1 cellular context compared by ENCODE assay signal in genomic region chr17:60036796-60037677, GRCh38.
TF ChIP-seq lines count a peak whose summit lies in the region.

No MANE protein-coding gene starts in this region.

TF ChIP-seq in HepG2, 621 proteins besides CTCF, POLR2A, EP300 and RAD21 (continued from another document and continues in another):
- TF ChIP-seq, protein P1, sequence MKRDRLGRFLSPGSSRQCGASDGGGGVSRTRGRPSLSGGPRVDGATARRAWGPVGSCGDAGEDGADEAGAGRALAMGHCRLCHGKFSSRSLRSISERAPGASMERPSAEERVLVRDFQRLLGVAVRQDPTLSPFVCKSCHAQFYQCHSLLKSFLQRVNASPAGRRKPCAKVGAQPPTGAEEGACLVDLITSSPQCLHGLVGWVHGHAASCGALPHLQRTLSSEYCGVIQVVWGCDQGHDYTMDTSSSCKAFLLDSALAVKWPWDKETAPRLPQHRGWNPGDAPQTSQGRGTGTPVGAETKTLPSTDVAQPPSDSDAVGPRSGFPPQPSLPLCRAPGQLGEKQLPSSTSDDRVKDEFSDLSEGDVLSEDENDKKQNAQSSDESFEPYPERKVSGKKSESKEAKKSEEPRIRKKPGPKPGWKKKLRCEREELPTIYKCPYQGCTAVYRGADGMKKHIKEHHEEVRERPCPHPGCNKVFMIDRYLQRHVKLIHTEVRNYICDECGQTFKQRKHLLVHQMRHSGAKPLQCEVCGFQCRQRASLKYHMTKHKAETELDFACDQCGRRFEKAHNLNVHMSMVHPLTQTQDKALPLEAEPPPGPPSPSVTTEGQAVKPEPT (CRISPR knock-in tag; IDR thresholded peaks at IDR 0.05; ENCODE audit: low read depth): 0 out of 2 replicates have a peak, but pooled peaks have one; percentile 73
- TF ChIP-seq ZNF280D (CRISPR knock-in tag; IDR thresholded peaks at IDR 0.05): peak; percentile 57; the same call in 1 of the 2 replicates
- TF ChIP-seq HNF4A (CRISPR knock-in tag; IDR thresholded peaks at IDR 0.05): no peak
- no peak for TF ChIP-seq USF2 (IDR thresholded peaks at IDR 0.05; ENCODE audit: low read depth, low read length)
- no peak for TF ChIP-seq USF2 (CRISPR knock-in tag; IDR thresholded peaks at IDR 0.05; ENCODE audit: borderline replicate concordance)
- no peak for TF ChIP-seq EED (CRISPR knock-in tag; IDR thresholded peaks at IDR 0.05)
- TF ChIP-seq RCOR2 (CRISPR knock-in tag; IDR thresholded peaks at IDR 0.05): 0 out of 2 replicates have a peak, but pooled peaks have one; percentile 41
- TF ChIP-seq, protein P2, sequence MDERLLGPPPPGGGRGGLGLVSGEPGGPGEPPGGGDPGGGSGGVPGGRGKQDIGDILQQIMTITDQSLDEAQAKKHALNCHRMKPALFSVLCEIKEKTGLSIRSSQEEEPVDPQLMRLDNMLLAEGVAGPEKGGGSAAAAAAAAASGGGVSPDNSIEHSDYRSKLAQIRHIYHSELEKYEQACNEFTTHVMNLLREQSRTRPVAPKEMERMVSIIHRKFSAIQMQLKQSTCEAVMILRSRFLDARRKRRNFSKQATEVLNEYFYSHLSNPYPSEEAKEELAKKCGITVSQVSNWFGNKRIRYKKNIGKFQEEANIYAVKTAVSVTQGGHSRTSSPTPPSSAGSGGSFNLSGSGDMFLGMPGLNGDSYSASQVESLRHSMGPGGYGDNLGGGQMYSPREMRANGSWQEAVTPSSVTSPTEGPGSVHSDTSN (CRISPR knock-in tag; IDR thresholded peaks at IDR 0.05): no peak
- TF ChIP-seq JUN (CRISPR knock-in tag; IDR thresholded peaks at IDR 0.05): no peak
- no peak for TF ChIP-seq IKZF1 (IDR thresholded peaks at IDR 0.05)
- no peak for TF ChIP-seq HOXA7 (CRISPR knock-in tag; IDR thresholded peaks at IDR 0.05)
- TF ChIP-seq DR1 (CRISPR knock-in tag; IDR thresholded peaks at IDR 0.05): no peak
- 0 out of 2 replicates have a peak, but pooled peaks have one; percentile 22 for TF ChIP-seq ZNF362 (CRISPR knock-in tag; IDR thresholded peaks at IDR 0.05; ENCODE audit: borderline replicate concordance)
- no peak for TF ChIP-seq CREM (IDR thresholded peaks at IDR 0.05)
- TF ChIP-seq CREM (CRISPR knock-in tag; IDR thresholded peaks at IDR 0.05): no peak
- peak; percentile 83; the same call in 1 of the 2 replicates for TF ChIP-seq ZNF274 (CRISPR knock-in tag; IDR thresholded peaks at IDR 0.05)
- TF ChIP-seq FOXK2 (IDR thresholded peaks at IDR 0.05): no peak
- TF ChIP-seq MZF1 (CRISPR knock-in tag; IDR thresholded peaks at IDR 0.05; ENCODE audit: borderline replicate concordance): 0 out of 2 replicates have a peak, but pooled peaks have one; percentile 30
- TF ChIP-seq HMGA1 (CRISPR knock-in tag; conservative IDR thresholded peaks at IDR 0.05): no peak
- no peak for TF ChIP-seq HMG20B (CRISPR knock-in tag; conservative IDR thresholded peaks at IDR 0.05)
- TF ChIP-seq DBP (CRISPR knock-in tag; IDR thresholded peaks at IDR 0.05; ENCODE audit: not compliant biosample characterization): no peak
- TF ChIP-seq ZNF232 (CRISPR knock-in tag; IDR thresholded peaks at IDR 0.05; ENCODE audit: borderline replicate concordance): peak; percentile 100
- no peak for TF ChIP-seq ZNF550 (CRISPR knock-in tag; IDR thresholded peaks at IDR 0.05; ENCODE audit: borderline replicate concordance)
- TF ChIP-seq SNAPC2 (CRISPR knock-in tag; IDR thresholded peaks at IDR 0.05): no peak
- peak; percentile 67; the same call in 1 of the 2 replicates for TF ChIP-seq SMAD3 (CRISPR knock-in tag; IDR thresholded peaks at IDR 0.05)
- no peak for TF ChIP-seq GPN1 (CRISPR knock-in tag; IDR thresholded peaks at IDR 0.05; ENCODE audit: borderline replicate concordance)
- no peak for TF ChIP-seq CCAR2 (optimal IDR thresholded peaks at IDR 0.05; ENCODE audit: low read depth, low read length)
- no peak for TF ChIP-seq SNRNP70 (IDR thresholded peaks at IDR 0.05; ENCODE audit: low read depth, low read length)
- TF ChIP-seq NR1H2 (CRISPR knock-in tag; IDR thresholded peaks at IDR 0.05; ENCODE audit: borderline replicate concordance, low read depth): no peak
- peak; percentile 91 for TF ChIP-seq TFDP2 (CRISPR knock-in tag; IDR thresholded peaks at IDR 0.05)
- TF ChIP-seq TMF1 (CRISPR knock-in tag; IDR thresholded peaks at IDR 0.05; ENCODE audit: low read depth): no peak
- no peak; the same call in 1 of the 2 replicates for TF ChIP-seq ZBTB26 (CRISPR knock-in tag; IDR thresholded peaks at IDR 0.05; ENCODE audit: borderline replicate concordance)
- TF ChIP-seq, protein P3, sequence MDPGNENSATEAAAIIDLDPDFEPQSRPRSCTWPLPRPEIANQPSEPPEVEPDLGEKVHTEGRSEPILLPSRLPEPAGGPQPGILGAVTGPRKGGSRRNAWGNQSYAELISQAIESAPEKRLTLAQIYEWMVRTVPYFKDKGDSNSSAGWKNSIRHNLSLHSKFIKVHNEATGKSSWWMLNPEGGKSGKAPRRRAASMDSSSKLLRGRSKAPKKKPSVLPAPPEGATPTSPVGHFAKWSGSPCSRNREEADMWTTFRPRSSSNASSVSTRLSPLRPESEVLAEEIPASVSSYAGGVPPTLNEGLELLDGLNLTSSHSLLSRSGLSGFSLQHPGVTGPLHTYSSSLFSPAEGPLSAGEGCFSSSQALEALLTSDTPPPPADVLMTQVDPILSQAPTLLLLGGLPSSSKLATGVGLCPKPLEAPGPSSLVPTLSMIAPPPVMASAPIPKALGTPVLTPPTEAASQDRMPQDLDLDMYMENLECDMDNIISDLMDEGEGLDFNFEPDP (CRISPR knock-in tag; conservative IDR thresholded peaks at IDR 0.05): no peak
- TF ChIP-seq, protein P4, sequence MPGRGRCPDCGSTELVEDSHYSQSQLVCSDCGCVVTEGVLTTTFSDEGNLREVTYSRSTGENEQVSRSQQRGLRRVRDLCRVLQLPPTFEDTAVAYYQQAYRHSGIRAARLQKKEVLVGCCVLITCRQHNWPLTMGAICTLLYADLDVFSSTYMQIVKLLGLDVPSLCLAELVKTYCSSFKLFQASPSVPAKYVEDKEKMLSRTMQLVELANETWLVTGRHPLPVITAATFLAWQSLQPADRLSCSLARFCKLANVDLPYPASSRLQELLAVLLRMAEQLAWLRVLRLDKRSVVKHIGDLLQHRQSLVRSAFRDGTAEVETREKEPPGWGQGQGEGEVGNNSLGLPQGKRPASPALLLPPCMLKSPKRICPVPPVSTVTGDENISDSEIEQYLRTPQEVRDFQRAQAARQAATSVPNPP (CRISPR knock-in tag; IDR thresholded peaks at IDR 0.05): no peak
- TF ChIP-seq, protein P5, sequence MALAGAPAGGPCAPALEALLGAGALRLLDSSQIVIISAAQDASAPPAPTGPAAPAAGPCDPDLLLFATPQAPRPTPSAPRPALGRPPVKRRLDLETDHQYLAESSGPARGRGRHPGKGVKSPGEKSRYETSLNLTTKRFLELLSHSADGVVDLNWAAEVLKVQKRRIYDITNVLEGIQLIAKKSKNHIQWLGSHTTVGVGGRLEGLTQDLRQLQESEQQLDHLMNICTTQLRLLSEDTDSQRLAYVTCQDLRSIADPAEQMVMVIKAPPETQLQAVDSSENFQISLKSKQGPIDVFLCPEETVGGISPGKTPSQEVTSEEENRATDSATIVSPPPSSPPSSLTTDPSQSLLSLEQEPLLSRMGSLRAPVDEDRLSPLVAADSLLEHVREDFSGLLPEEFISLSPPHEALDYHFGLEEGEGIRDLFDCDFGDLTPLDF (CRISPR knock-in tag; IDR thresholded peaks at IDR 0.05): 0 out of 2 replicates have a peak, but pooled peaks have one; percentile 42
- no peak for TF ChIP-seq SNAPC4 (CRISPR knock-in tag; IDR thresholded peaks at IDR 0.05)
